In the genomic region with DNA sequence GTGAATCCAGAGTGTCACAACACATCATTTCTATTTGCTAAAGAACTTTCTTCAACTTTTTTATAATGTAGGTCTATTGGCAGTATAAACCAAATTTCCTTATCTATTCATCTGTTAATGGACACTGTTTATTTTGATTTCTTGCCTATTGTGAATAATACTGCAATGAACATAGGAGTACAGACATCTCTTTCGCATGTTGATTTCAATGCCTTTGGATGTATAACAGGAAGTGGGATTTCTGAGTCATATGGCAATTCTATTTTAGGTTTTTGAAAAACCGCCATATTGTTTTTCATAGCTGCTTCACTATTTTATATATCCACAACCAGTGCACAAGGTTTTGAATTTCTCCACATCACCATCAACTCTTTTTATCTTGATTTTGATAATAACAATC, we compare ENCODE assay signal across 1 cellular context.
TF ChIP-seq lines count a peak whose summit lies in the region.

No MANE protein-coding gene starts in this region.

TF ChIP-seq in SK-N-SH treated with all-trans-retinoic acid at 6 μM for 48 hours, 23 proteins besides CTCF, POLR2A, EP300 and RAD21 (continued from another document):
- TF ChIP-seq, protein P1, sequence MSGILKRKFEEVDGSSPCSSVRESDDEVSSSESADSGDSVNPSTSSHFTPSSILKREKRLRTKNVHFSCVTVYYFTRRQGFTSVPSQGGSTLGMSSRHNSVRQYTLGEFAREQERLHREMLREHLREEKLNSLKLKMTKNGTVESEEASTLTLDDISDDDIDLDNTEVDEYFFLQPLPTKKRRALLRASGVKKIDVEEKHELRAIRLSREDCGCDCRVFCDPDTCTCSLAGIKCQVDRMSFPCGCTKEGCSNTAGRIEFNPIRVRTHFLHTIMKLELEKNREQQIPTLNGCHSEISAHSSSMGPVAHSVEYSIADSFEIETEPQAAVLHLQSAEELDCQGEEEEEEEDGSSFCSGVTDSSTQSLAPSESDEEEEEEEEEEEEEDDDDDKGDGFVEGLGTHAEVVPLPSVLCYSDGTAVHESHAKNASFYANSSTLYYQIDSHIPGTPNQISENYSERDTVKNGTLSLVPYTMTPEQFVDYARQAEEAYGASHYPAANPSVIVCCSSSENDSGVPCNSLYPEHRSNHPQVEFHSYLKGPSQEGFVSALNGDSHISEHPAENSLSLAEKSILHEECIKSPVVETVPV (CRISPR knock-in tag; IDR thresholded peaks at IDR 0.05): no peak
- TF ChIP-seq GLIS3 (CRISPR knock-in tag; IDR thresholded peaks at IDR 0.05): no peak
- TF ChIP-seq OSR1 (CRISPR knock-in tag; IDR thresholded peaks at IDR 0.05): no peak
- TF ChIP-seq BACH2 (CRISPR knock-in tag; IDR thresholded peaks at IDR 0.05; ENCODE audit: borderline replicate concordance): no peak
- TF ChIP-seq, protein P2, sequence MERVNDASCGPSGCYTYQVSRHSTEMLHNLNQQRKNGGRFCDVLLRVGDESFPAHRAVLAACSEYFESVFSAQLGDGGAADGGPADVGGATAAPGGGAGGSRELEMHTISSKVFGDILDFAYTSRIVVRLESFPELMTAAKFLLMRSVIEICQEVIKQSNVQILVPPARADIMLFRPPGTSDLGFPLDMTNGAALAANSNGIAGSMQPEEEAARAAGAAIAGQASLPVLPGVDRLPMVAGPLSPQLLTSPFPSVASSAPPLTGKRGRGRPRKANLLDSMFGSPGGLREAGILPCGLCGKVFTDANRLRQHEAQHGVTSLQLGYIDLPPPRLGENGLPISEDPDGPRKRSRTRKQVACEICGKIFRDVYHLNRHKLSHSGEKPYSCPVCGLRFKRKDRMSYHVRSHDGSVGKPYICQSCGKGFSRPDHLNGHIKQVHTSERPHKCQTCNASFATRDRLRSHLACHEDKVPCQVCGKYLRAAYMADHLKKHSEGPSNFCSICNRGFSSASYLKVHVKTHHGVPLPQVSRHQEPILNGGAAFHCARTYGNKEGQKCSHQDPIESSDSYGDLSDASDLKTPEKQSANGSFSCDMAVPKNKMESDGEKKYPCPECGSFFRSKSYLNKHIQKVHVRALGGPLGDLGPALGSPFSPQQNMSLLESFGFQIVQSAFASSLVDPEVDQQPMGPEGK (CRISPR knock-in tag; IDR thresholded peaks at IDR 0.05; ENCODE audit: borderline replicate concordance): no peak
